Comparison of ENCODE assay signal across 10 cellular contexts in the genomic region with DNA sequence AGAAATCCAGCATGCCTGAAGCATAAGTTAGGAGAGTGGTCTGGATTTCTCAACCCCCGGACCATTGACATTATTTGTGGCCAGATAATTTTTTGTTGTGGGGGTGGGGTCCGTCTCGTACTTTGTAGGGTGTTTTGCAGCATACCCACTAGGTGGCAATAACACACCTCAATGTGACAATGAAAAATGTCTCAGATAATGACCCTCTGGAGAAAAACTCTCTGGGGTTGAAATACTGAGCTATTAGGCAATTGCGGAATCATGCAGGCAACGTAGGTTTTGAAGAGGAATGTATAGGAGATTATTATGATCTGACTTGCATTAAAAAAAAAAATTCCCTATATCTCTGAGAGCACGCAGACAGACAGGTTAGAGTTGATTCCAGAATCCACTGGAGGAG. TPM values are rescaled to one million over a fixed set of nuclear protein-coding genes. Genes with fewer than 3 reads are reported as not detected.
DNase-seq lines count a peak whose midpoint lies in the region; ATAC-seq and TF ChIP-seq lines count a peak whose summit lies in the region.
"Had no signal": no experiment of that assay in that cellular context is flagged by ENCODE, and none has a peak within 500 bp of the region (broad histone marks: within the 10 kb centered on the region; RNA-seq: fewer than 3 reads in every experiment).

No MANE protein-coding gene starts in this region.

- DNase-seq in cardiac muscle cell (ENCODE audit: low read depth in 1 of 2, low spot score in 1 of 2) (peak; percentile 10 to 33), left ventricle myocardium inferior (no peak), amniotic epithelial cell (ENCODE audit: low read depth) (peak; percentile 27), posterior vena cava (ENCODE audit: low spot score) (no peak), medulla oblongata (ENCODE audit: extremely low spot score) (no peak), tibial nerve (ENCODE audit: low spot score in 2 of 2) (no peak)
- DNase-seq in stimulated activated CD4-positive, alpha-beta T cell treated with anti-CD3 and anti-CD28 coated beads, Interleukin-4, amount 100 ng/mL, for 1 hour = no peak
- DNase-seq: DMS79 treated with DMSO at 0.1 percent for 48 hours had no signal

- intact Hi-C loops in left ventricle myocardium inferior (cut with micrococcal nuclease) (no loop called here), posterior vena cava (cut with DNase I) (no loop called here)

- no peak for TF ChIP-seq POLR2A in tibial nerve (IDR thresholded peaks at IDR 0.05)

- no peak for TF ChIP-seq EP300 in tibial nerve (IDR thresholded peaks at IDR 0.05)

- peak; percentile 77 for ATAC-seq in HG03342 (IDR thresholded peaks at IDR 0.05; ENCODE audit: unreplicated experiment)
- ATAC-seq: Right ventricle myocardium inferior had no signal

- WGBS in tibial nerve, 2 donors = 49 to 50% methylated on average over 6 of the region's 6 CpGs

- H3K4me1 ChIP-seq in cardiac muscle cell (ENCODE audit: low read depth) (no peaks in the 10 kb centered on the region), left ventricle myocardium inferior (no peaks in the 10 kb centered on the region), tibial nerve (no peaks in the 10 kb centered on the region)

- H3K27me3 ChIP-seq in cardiac muscle cell = no peaks in the 10 kb centered on the region
- peaks cover 11% of the 10 kb centered on the region for H3K27me3 ChIP-seq in left ventricle myocardium inferior (ENCODE audit: low read depth)
- no peaks in the 10 kb centered on the region for H3K27me3 ChIP-seq in tibial nerve

- H3K36me3 ChIP-seq in cardiac muscle cell = no peaks in the 10 kb centered on the region
- H3K36me3 ChIP-seq in left ventricle myocardium inferior = no peaks in the 10 kb centered on the region
- H3K36me3 ChIP-seq in tibial nerve = no peaks in the 10 kb centered on the region

- TF ChIP-seq CTCF in cardiac muscle cell (IDR thresholded peaks at IDR 0.05; ENCODE audit: low read depth, low read length) = no peak
- TF ChIP-seq CTCF in left ventricle myocardium inferior (IDR thresholded peaks at IDR 0.05; ENCODE audit: borderline replicate concordance) = no peak
- TF ChIP-seq CTCF in tibial nerve (IDR thresholded peaks at IDR 0.05) = peak in 1 of 5 experiments; percentile 7

- H3K27ac ChIP-seq in cardiac muscle cell (no peak overlapping the region), left ventricle myocardium inferior (replicated peaks) (no peak overlapping the region), tibial nerve (no peak overlapping the region)

- H3K4me3 ChIP-seq in cardiac muscle cell = no peak overlapping the region
- no peak overlapping the region for H3K4me3 ChIP-seq in left ventricle myocardium inferior
- no peak overlapping the region for H3K4me3 ChIP-seq in tibial nerve

- H3K9me3 ChIP-seq in cardiac muscle cell (ENCODE audit: low read depth) (no peaks in the 10 kb centered on the region), left ventricle myocardium inferior (replicated peaks) (peaks cover 29% of the 10 kb centered on the region), tibial nerve (peaks cover 0 to 21% (median 0%) of the 10 kb centered on the region in 4 donors)

RNA-seq across cellular contexts. Expression of a gene that starts 25.3 kb away (rescaled TPM):
- 5.4 and 7.2 TPM in 2 replicates for total RNA-seq in cardiac muscle cell
- polyA plus RNA-seq in cardiac muscle cell = 13.3 and 14.4 TPM in 2 replicates
- 20.8 TPM for total RNA-seq in left ventricle myocardium inferior
- 10 to 100 TPM; 25.8 to 26.4 TPM for total RNA-seq in posterior vena cava
- 1 to 10 TPM; 6.3 to 9.6 (median 7.8) TPM for total RNA-seq in tibial nerve

Comparison
In these comparisons a context has a peak if more than half of its experiments do, and no peak if none do; other contexts are left out.
1. DNase-seq: peak in cardiac muscle cell (2 of 2) and amniotic epithelial cell (single experiment); none in left ventricle myocardium inferior (single experiment), stimulated activated CD4-positive, alpha-beta T cell treated with anti-CD3 and anti-CD28 coated beads, Interleukin-4, amount 100 ng/mL, for 1 hour (single experiment), posterior vena cava (single experiment), medulla oblongata (single experiment) and tibial nerve (0 of 2).